In the genomic region with DNA sequence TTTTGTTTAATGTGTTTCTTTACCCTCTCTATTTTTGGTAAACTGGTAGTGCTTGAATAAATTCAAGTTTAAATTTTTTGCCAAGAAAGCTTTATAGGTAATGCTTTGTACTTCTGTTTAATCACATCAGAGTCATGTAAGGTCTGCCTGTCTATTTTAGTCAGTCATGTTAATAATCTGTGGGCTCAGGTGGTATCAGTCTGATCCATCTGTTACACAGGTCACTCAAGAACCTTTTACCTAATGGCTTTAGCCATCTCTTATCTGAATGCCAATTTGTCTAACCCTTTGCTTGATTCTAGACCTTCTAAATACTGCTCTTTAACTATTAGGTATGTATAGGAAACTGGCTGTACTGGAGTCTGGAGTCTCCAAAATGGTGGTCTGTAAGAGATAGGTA, we compare ENCODE assay signal across 22 cellular contexts.
"Had no signal": no experiment of that assay in that cellular context is flagged by ENCODE, and none has a peak within 500 bp of the region (broad histone marks: within the 10 kb centered on the region; RNA-seq: fewer than 3 reads in every experiment).

No MANE protein-coding gene starts in this region.

- H3K27me3 ChIP-seq: brain microvascular endothelial cell, gastroesophageal sphincter, heart left ventricle, left lung, ovary, suprapubic skin, vagina had no signal

- DNase-seq: activated CD4-positive, alpha-beta memory T cell treated with anti-CD3 and anti-CD28 coated beads, Interleukin-2, amount 10 ng/mL, durations not matched to agents 7 days and 5 days; activated CD4-positive, alpha-beta T cell treated with anti-CD3 and anti-CD28 coated beads for 48 hours; aorta; brain microvascular endothelial cell; heart left ventricle; left lung; midbrain; ovary; psoas muscle; right cardiac atrium; stimulated activated naive CD8-positive, alpha-beta T cell treated with anti-CD3 and anti-CD28 coated beads, Interleukin-15, amount 100 ng/mL, for 72 hours; trophoblast cell had no signal

- H3K4me1 Mint-ChIP-seq: WTC11 had no signal

- H3K4me1 ChIP-seq: gastroesophageal sphincter, left lung, suprapubic skin, vagina had no signal

- H3K27ac ChIP-seq: brain microvascular endothelial cell, coronary artery, gastroesophageal sphincter, heart left ventricle, left lung, ovary, psoas muscle, skin epidermis, suprapubic skin, vagina had no signal

- H3K4me3 Mint-ChIP-seq: activated CD4-positive, alpha-beta memory T cell treated with anti-CD3 and anti-CD28 coated beads, Interleukin-2, amount 10 ng/mL, durations not matched to agents 7 days and 5 days; activated T-helper 1 cell treated with anti-CD3 and anti-CD28 coated beads, Interleukin-12 subunit alpha, Interleukin-12 subunit beta, Interleukin-2, Interleukin-4 antibody, amounts not matched to agents 30 ng/mL and 10 ng/mL and 1 ng/mL, durations not matched to agents 14 hours and 24 hours and 36 hours; stimulated activated naive CD8-positive, alpha-beta T cell treated with anti-CD3 and anti-CD28 coated beads, Interleukin-15, amount 100 ng/mL, for 72 hours; T-helper 2 cell treated with Interferon-gamma antibody and Interleukin-4, amounts not matched to agents 5 μg/mL and 100 μg/mL, for 36 hours; WTC11 had no signal

- H3K4me3 ChIP-seq: coronary artery, gastroesophageal sphincter, heart left ventricle, left lung, ovary, psoas muscle, skin epidermis, suprapubic skin, vagina had no signal

- ATAC-seq: esophagus mucosa; gastroesophageal sphincter; heart left ventricle; left lung; psoas muscle; right cardiac atrium; stimulated activated naive CD8-positive, alpha-beta T cell treated with anti-CD3 and anti-CD28 coated beads, Interleukin-15, amount 100 ng/mL, for 72 hours; WTC11 had no signal

- H3K27ac Mint-ChIP-seq: activated CD4-positive, alpha-beta memory T cell treated with anti-CD3 and anti-CD28 coated beads, Interleukin-2, amount 10 ng/mL, durations not matched to agents 7 days and 5 days; activated T-helper 1 cell treated with anti-CD3 and anti-CD28 coated beads, Interleukin-12 subunit alpha, Interleukin-12 subunit beta, Interleukin-2, Interleukin-4 antibody, amounts not matched to agents 30 ng/mL and 10 ng/mL and 1 ng/mL, durations not matched to agents 14 hours and 24 hours and 36 hours; stimulated activated naive CD8-positive, alpha-beta T cell treated with anti-CD3 and anti-CD28 coated beads, Interleukin-15, amount 100 ng/mL, for 72 hours; T-helper 2 cell treated with Interferon-gamma antibody and Interleukin-4, amounts not matched to agents 5 μg/mL and 100 μg/mL, for 36 hours; WTC11 had no signal

- H3K9me3 Mint-ChIP-seq: activated CD4-positive, alpha-beta memory T cell treated with anti-CD3 and anti-CD28 coated beads, Interleukin-2, amount 10 ng/mL, durations not matched to agents 7 days and 5 days; activated T-helper 1 cell treated with anti-CD3 and anti-CD28 coated beads, Interleukin-12 subunit alpha, Interleukin-12 subunit beta, Interleukin-2, Interleukin-4 antibody, amounts not matched to agents 30 ng/mL and 10 ng/mL and 1 ng/mL, durations not matched to agents 14 hours and 24 hours and 36 hours; stimulated activated naive CD8-positive, alpha-beta T cell treated with anti-CD3 and anti-CD28 coated beads, Interleukin-15, amount 100 ng/mL, for 72 hours; T-helper 2 cell treated with Interferon-gamma antibody and Interleukin-4, amounts not matched to agents 5 μg/mL and 100 μg/mL, for 36 hours; WTC11 had no signal

- H3K9me3 ChIP-seq: gastroesophageal sphincter, heart left ventricle, left lung, ovary, psoas muscle, suprapubic skin, vagina had no signal

- H3K27me3 Mint-ChIP-seq: activated CD4-positive, alpha-beta memory T cell treated with anti-CD3 and anti-CD28 coated beads, Interleukin-2, amount 10 ng/mL, durations not matched to agents 7 days and 5 days; stimulated activated naive CD8-positive, alpha-beta T cell treated with anti-CD3 and anti-CD28 coated beads, Interleukin-15, amount 100 ng/mL, for 72 hours had no signal

- H3K36me3 ChIP-seq: ovary had no signal

- FAIRE-seq: TTC549 had no signal
